In genomic region chr20:50580016-50580747, GRCh38 we compare ENCODE assay signal across 8 cellular contexts.
DNase-seq lines count a peak whose midpoint lies in the region; ATAC-seq and TF ChIP-seq lines count a peak whose summit lies in the region.

No MANE protein-coding gene starts in this region.

- no peaks in the 10 kb centered on the region for H3K9me3 Mint-ChIP-seq in activated naive CD8-positive, alpha-beta T cell treated with anti-CD3 and anti-CD28 coated beads, Interleukin-2, amount 10 ng/mL, durations not matched to agents 7 days and 5 days

- DNase-seq in AG08395 (ENCODE audit: low spot score), result peak; percentile 85
- peak; percentile 77 for DNase-seq in GM13977 (ENCODE audit: low spot score)
- DNase-seq in RPMI7951 (ENCODE audit: low read depth), result peak; percentile 68
- DNase-seq in activated naive CD8-positive, alpha-beta T cell treated with anti-CD3 and anti-CD28 coated beads, Interleukin-2, amount 10 ng/mL, durations not matched to agents 7 days and 5 days, result peak; percentile 59
- peak; percentile 77 for DNase-seq in cardiac septum (ENCODE audit: low spot score)
- peak; percentile 69 for DNase-seq in retina
- DNase-seq in GDM1 (lab: John Stamatoyannopoulos, UW), result no peak

- H3K27ac Mint-ChIP-seq in activated naive CD8-positive, alpha-beta T cell treated with anti-CD3 and anti-CD28 coated beads, Interleukin-2, amount 10 ng/mL, durations not matched to agents 7 days and 5 days, result no peak overlapping the region

- peaks cover 7% of the 10 kb centered on the region for H3K4me1 Mint-ChIP-seq in activated naive CD8-positive, alpha-beta T cell treated with anti-CD3 and anti-CD28 coated beads, Interleukin-2, amount 10 ng/mL, durations not matched to agents 7 days and 5 days

- ATAC-seq in activated naive CD8-positive, alpha-beta T cell treated with anti-CD3 and anti-CD28 coated beads, Interleukin-2, amount 10 ng/mL, durations not matched to agents 7 days and 5 days (ENCODE audit: low read depth), result no peak
- ATAC-seq in HG02642 (IDR thresholded peaks at IDR 0.05; ENCODE audit: poor library complexity, unreplicated experiment), result no peak

- intact Hi-C loops in cardiac septum (cut with DNase I), result no loop called here

- H3K4me3 Mint-ChIP-seq in activated naive CD8-positive, alpha-beta T cell treated with anti-CD3 and anti-CD28 coated beads, Interleukin-2, amount 10 ng/mL, durations not matched to agents 7 days and 5 days, result no peak overlapping the region

- TF ChIP-seq CTCF in GM13977 (IDR thresholded peaks at IDR 0.05; ENCODE audit: extremely low read depth, insufficient read depth, missing control alignments), result peak; percentile 73

- in situ Hi-C loops in GM13977 (cut with MboI; ENCODE audit: low pct_unique_long_range_greater_than_20kb, low sequenced_read_pairs, unreplicated experiment), result no loop called here

- POLR2A ChIA-PET in activated naive CD8-positive, alpha-beta T cell treated with anti-CD3 and anti-CD28 coated beads, Interleukin-2, amount 10 ng/mL, durations not matched to agents 7 days and 5 days (lab: Charles Lee), result no interaction called here

- peaks cover 22% of the 10 kb centered on the region for H3K36me3 Mint-ChIP-seq in activated naive CD8-positive, alpha-beta T cell treated with anti-CD3 and anti-CD28 coated beads, Interleukin-2, amount 10 ng/mL, durations not matched to agents 7 days and 5 days

- no peaks in the 10 kb centered on the region for H3K27me3 Mint-ChIP-seq in activated naive CD8-positive, alpha-beta T cell treated with anti-CD3 and anti-CD28 coated beads, Interleukin-2, amount 10 ng/mL, durations not matched to agents 7 days and 5 days
